10 cellular contexts compared by ENCODE assay signal in the genomic region with DNA sequence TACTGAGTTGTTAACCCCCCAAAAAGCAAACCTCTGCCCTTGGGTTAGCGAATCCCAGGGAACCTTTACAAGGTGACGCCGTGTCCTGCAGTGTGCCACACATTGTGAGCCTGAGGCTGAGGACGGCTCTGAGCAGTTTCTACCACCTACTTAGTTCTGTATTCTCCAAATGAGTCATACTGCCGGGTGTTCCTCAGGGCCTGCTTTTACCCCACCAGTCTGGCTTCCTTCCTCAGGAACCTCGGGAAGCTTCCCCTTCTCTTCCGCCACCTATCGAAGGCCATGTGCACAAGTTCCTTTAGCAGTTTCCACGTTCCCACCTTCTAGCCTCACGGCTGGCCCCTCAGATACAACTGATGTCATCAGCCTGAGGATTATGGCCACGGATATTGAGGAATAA.
DNase-seq lines count a peak whose midpoint lies in the region; ATAC-seq lines count a peak whose summit lies in the region.
"Had no signal": no experiment of that assay in that cellular context is flagged by ENCODE, and none has a peak within 500 bp of the region (broad histone marks: within the 10 kb centered on the region; RNA-seq: fewer than 3 reads in every experiment).

No MANE protein-coding gene starts in this region.

- DNase-seq in EH (ENCODE audit: low read depth), result peak; percentile 13
- DNase-seq in NOMO-1 treated with DMSO at 0.1 percent for 48 hours (lab: John Stamatoyannopoulos, UW; ENCODE audit: unreplicated experiment), result peak; percentile 48
- peak; percentile 34 to 35 for DNase-seq in hippocampal formation (lab: John Stamatoyannopoulos, UW)
- DNase-seq in NCI-H146 (lab: John Stamatoyannopoulos, UW), result no peak
- DNase-seq in NCI-H82 (lab: John Stamatoyannopoulos, UW), result no peak
- no peak for DNase-seq in occipital lobe (lab: John Stamatoyannopoulos, UW)
- DNase-seq in DMS 273 (lab: John Stamatoyannopoulos, UW; ENCODE audit: unreplicated experiment), result no peak
- DNase-seq: COR-L47, OCI-M1 had no signal

- ATAC-seq in GM19452 (IDR thresholded peaks at IDR 0.05; ENCODE audit: unreplicated experiment), result peak; percentile 74

Comparison
In these comparisons a context has a peak if more than half of its experiments do, and no peak if none do; other contexts are left out.
1. DNase-seq: peak in EH (single experiment), NOMO-1 treated with DMSO at 0.1 percent for 48 hours (single experiment) and hippocampal formation (2 of 2); none in NCI-H146 (single experiment), NCI-H82 (single experiment), occipital lobe (single experiment) and DMS 273 (single experiment).